Comparison of ENCODE assay signal across 8 cellular contexts in genomic region chr7:24825931-24826661, GRCh38.
DNase-seq lines count a peak whose midpoint lies in the region; ATAC-seq, FAIRE-seq and TF ChIP-seq lines count a peak whose summit lies in the region.

No MANE protein-coding gene starts in this region.

- H3K36me3 ChIP-seq in GM23248 (ENCODE audit: low read depth): peaks cover 6% of the 10 kb centered on the region; the same call in 1 of the 2 replicates
- no peaks in the 10 kb centered on the region for H3K36me3 ChIP-seq in endothelial cell of umbilical vein (ENCODE audit: control insufficient read depth in 2 of 2, extremely low read depth in 1 of 2, insufficient read depth in 2 of 2, low read length in 2 of 2)

- FAIRE-seq in RCC 7860 (lab: Jason Lieb, UNC): peak; percentile 84
- FAIRE-seq in endothelial cell of umbilical vein (lab: Jason Lieb, UNC): peak; percentile 87

- H3K9me1 ChIP-seq in endothelial cell of umbilical vein (replicated peaks; ENCODE audit: control insufficient read depth, extremely low read depth, insufficient read depth, low read length): no peaks in the 10 kb centered on the region

- intact Hi-C loops in endothelial cell of umbilical vein (cut with micrococcal nuclease): no loop called here

- CTCF ChIA-PET in endothelial cell of umbilical vein (lab: Charles Lee): interaction anchor here (1.2 to 3.5 kb wide), 9 partner anchors 13 to 273 kb away, joined by 3 to 22 read pairs (median 6); no protein-coding TSS in a partner anchor

- H3F3A ChIP-seq in GM23248 (ENCODE audit: insufficient read depth): peaks cover 56% of the 10 kb centered on the region

- no peaks in the 10 kb centered on the region for H3K79me2 ChIP-seq in GM23248 (ENCODE audit: insufficient read depth)
- H3K79me2 ChIP-seq in endothelial cell of umbilical vein (ENCODE audit: control insufficient read depth, insufficient read depth, low read length): no peaks in the 10 kb centered on the region

- H2AFZ ChIP-seq in GM23248: no peak overlapping the region
- peak overlapping the region; percentile 6 for H2AFZ ChIP-seq in endothelial cell of umbilical vein (ENCODE audit: low read depth, low read length)

- H3K4me1 ChIP-seq in GM23248 (ENCODE audit: insufficient read depth) (peaks cover 70% of the 10 kb centered on the region), endothelial cell of umbilical vein (ENCODE audit: control insufficient read depth, extremely low read depth, insufficient read depth, low read length) (peaks cover 24% of the 10 kb centered on the region)

- in situ Hi-C loops in GM23248 (cut with MboI): no loop called here
- in situ Hi-C loops in GM13976 (cut with MboI; ENCODE audit: low sequenced_read_pairs, unreplicated experiment): loop anchor here (10.0 kb wide), 1 partner anchor 159 kb away; the partner anchor contains the start of gene OSBPL3

- 62 to 65% methylated on average over 6 of the region's 6 CpGs for WGBS in GM23248 (ENCODE audit: low coverage in 1 of 2, low lambda C conversion rate in 2 of 2, missing lambda C conversion rate in 2 of 2), 2 experiments

- peak; percentile 65 for ATAC-seq in omental fat pad (ENCODE audit: low FRiP score)

- POLR2A ChIA-PET in endothelial cell of umbilical vein (lab: Charles Lee): no interaction called here

- H3K9me3 ChIP-seq in GM23248 (ENCODE audit: low read depth) (no peaks in the 10 kb centered on the region), endothelial cell of umbilical vein (replicated peaks; ENCODE audit: control insufficient read depth, insufficient read depth, low read length) (no peaks in the 10 kb centered on the region)

- H3K27ac ChIP-seq in GM23248 (peak overlapping the region; percentile 62), endothelial cell of umbilical vein (ENCODE audit: insufficient read depth, low read depth, low read length) (no peak overlapping the region)

- no peak for TF ChIP-seq CTCF in endothelial cell of umbilical vein (IDR thresholded peaks at IDR 0.05; ENCODE audit: extremely low read depth in 1 of 2, insufficient read depth in 1 of 2, low read depth in 1 of 2, low read length in 2 of 2)
- no peak for TF ChIP-seq CTCF in omental fat pad (IDR thresholded peaks at IDR 0.05)
- TF ChIP-seq CTCF in GM13976 (IDR thresholded peaks at IDR 0.05; ENCODE audit: borderline replicate concordance, control extremely low read depth, extremely low read depth, insufficient read depth, missing control alignments): no peak

- peak; percentile 78 for DNase-seq in GM23248
- DNase-seq in RCC 7860 (ENCODE audit: low spot score): peak; percentile 71
- peak; percentile 12 for DNase-seq in endothelial cell of umbilical vein (ENCODE audit: low read depth, low spot score)
- no peak for DNase-seq in omental fat pad (ENCODE audit: low spot score)
- no peak for DNase-seq in GM13976 (ENCODE audit: low spot score)
- no peak for DNase-seq in SKM-1 treated with dmso at 0.1 percent for 144 hours (lab: John Stamatoyannopoulos, UW; ENCODE audit: unreplicated experiment)
- DNase-seq in NCI-H2227 (lab: John Stamatoyannopoulos, UW; ENCODE audit: unreplicated experiment): no peak
- no peak for DNase-seq in NCI-H524 (lab: John Stamatoyannopoulos, UW)

- H3K9ac ChIP-seq in GM23248 (no peak overlapping the region), endothelial cell of umbilical vein (replicated peaks; ENCODE audit: extremely low read depth, insufficient read depth, low read length) (no peak overlapping the region)

- dilution Hi-C loops in endothelial cell of umbilical vein (cut with MboI; ENCODE audit: extremely low pct_ligation_motif_present, low sequenced_read_pairs): no loop called here

- BruUV-seq in endothelial cell of umbilical vein (replicated peaks; lab: Mats Ljungman, UMichigan): no TSS peak

- TF ChIP-seq POLR2A in endothelial cell of umbilical vein (IDR thresholded peaks at IDR 0.05; ENCODE audit: low read depth, low read length): no peak

- H3K4me2 ChIP-seq in GM23248 (ENCODE audit: unreplicated experiment) (peak overlapping the region; percentile 67), endothelial cell of umbilical vein (ENCODE audit: insufficient read depth, low read length) (peak overlapping the region; percentile 16)

- H3K9me2 ChIP-seq in GM23248 (ENCODE audit: insufficient read depth): no peaks in the 10 kb centered on the region

- H3K4me3 ChIP-seq in GM23248 (no peak overlapping the region), endothelial cell of umbilical vein (replicated peaks in 1 of 3; ENCODE audit: insufficient read depth in 1 of 3, low read depth in 1 of 3, low read length in 3 of 3) (no peak overlapping the region)

- H3K27me3 ChIP-seq in GM23248 (replicated peaks; ENCODE audit: insufficient read depth) (no peaks in the 10 kb centered on the region), endothelial cell of umbilical vein (ENCODE audit: control insufficient read depth in 2 of 2, insufficient read depth in 2 of 2, low read length in 2 of 2) (no peaks in the 10 kb centered on the region)

- H4K20me1 ChIP-seq in GM23248 (ENCODE audit: insufficient read depth) (no peaks in the 10 kb centered on the region), endothelial cell of umbilical vein (replicated peaks; ENCODE audit: control insufficient read depth, extremely low read depth, insufficient read depth, low read length) (no peaks in the 10 kb centered on the region)

TF ChIP-seq in endothelial cell of umbilical vein, 7 proteins besides CTCF, POLR2A, EP300 and RAD21:
- TF ChIP-seq MYC (IDR thresholded peaks at IDR 0.05; ENCODE audit: low read depth, low read length) (no peak), FOS (IDR thresholded peaks at IDR 0.05; ENCODE audit: borderline replicate concordance, insufficient read depth, low read length) (peak; percentile 45), GATA2 (IDR thresholded peaks at IDR 0.05; ENCODE audit: insufficient read depth, insufficient read length, low read depth, low read length) (no peak), JUN (IDR thresholded peaks at IDR 0.05; ENCODE audit: borderline replicate concordance, insufficient read depth, insufficient read length, low read depth) (peak; percentile 2), POLR2AphosphoS5 (IDR thresholded peaks at IDR 0.05; ENCODE audit: insufficient read depth, low read depth, low read length) (no peak)

Comparison
In these comparisons a context has a peak if more than half of its experiments do, and no peak if none do; other contexts are left out.
1. DNase-seq: peak in GM23248 (single experiment), RCC 7860 (single experiment) and endothelial cell of umbilical vein (single experiment); none in omental fat pad (single experiment), GM13976 (single experiment), SKM-1 treated with dmso at 0.1 percent for 144 hours (single experiment), NCI-H2227 (single experiment) and NCI-H524 (0 of 2).